ENCODE assay signal across 1 cellular context in genomic region chr19:860481-861098, GRCh38.
TF ChIP-seq lines count a peak whose summit lies in the region.

No MANE protein-coding gene starts in this region.

TF ChIP-seq in K562, 482 proteins besides CTCF, POLR2A, EP300 and RAD21 (continued from another document and continues in another):
- TF ChIP-seq, protein P1, sequence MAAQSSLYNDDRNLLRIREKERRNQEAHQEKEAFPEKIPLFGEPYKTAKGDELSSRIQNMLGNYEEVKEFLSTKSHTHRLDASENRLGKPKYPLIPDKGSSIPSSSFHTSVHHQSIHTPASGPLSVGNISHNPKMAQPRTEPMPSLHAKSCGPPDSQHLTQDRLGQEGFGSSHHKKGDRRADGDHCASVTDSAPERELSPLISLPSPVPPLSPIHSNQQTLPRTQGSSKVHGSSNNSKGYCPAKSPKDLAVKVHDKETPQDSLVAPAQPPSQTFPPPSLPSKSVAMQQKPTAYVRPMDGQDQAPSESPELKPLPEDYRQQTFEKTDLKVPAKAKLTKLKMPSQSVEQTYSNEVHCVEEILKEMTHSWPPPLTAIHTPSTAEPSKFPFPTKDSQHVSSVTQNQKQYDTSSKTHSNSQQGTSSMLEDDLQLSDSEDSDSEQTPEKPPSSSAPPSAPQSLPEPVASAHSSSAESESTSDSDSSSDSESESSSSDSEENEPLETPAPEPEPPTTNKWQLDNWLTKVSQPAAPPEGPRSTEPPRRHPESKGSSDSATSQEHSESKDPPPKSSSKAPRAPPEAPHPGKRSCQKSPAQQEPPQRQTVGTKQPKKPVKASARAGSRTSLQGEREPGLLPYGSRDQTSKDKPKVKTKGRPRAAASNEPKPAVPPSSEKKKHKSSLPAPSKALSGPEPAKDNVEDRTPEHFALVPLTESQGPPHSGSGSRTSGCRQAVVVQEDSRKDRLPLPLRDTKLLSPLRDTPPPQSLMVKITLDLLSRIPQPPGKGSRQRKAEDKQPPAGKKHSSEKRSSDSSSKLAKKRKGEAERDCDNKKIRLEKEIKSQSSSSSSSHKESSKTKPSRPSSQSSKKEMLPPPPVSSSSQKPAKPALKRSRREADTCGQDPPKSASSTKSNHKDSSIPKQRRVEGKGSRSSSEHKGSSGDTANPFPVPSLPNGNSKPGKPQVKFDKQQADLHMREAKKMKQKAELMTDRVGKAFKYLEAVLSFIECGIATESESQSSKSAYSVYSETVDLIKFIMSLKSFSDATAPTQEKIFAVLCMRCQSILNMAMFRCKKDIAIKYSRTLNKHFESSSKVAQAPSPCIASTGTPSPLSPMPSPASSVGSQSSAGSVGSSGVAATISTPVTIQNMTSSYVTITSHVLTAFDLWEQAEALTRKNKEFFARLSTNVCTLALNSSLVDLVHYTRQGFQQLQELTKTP (IDR thresholded peaks at IDR 0.05; ENCODE audit: low read depth in 1 of 2, partially characterized antibody in 2 of 2): no peak
- TF ChIP-seq ZSCAN29 (IDR thresholded peaks at IDR 0.05) (no peak), ZNF589 (CRISPR knock-in tag; IDR thresholded peaks at IDR 0.05; ENCODE audit: low read depth) (no peak), ZBTB12 (CRISPR knock-in tag; IDR thresholded peaks at IDR 0.05) (no peak), POLR3A (IDR thresholded peaks at IDR 0.05; ENCODE audit: borderline replicate concordance, extremely low read depth, insufficient read depth, insufficient read length) (no peak), CCNT2 (IDR thresholded peaks at IDR 0.05; ENCODE audit: borderline replicate concordance, extremely low read depth, insufficient read length, low read depth, low read length) (peak; percentile 79), NFIX (CRISPR knock-in tag; IDR thresholded peaks at IDR 0.05; ENCODE audit: low read depth) (no peak), FOXP1 (CRISPR knock-in tag; IDR thresholded peaks at IDR 0.05) (peak; percentile 63; the same call in 1 of the 2 replicates), ZNF277 (CRISPR knock-in tag; IDR thresholded peaks at IDR 0.05; ENCODE audit: borderline replicate concordance) (no peak), ZNF395 (CRISPR knock-in tag; IDR thresholded peaks at IDR 0.05) (no peak), ZNF668 (CRISPR knock-in tag; IDR thresholded peaks at IDR 0.05) (no peak), CUX1 (CRISPR knock-in tag; IDR thresholded peaks at IDR 0.05) (no peak), ZNF609 (CRISPR knock-in tag; IDR thresholded peaks at IDR 0.05; ENCODE audit: borderline replicate concordance) (no peak), BHLHE40 (IDR thresholded peaks at IDR 0.05; ENCODE audit: low read length) (peak; percentile 73), SMARCC2 (IDR thresholded peaks at IDR 0.05; ENCODE audit: low read depth) (no peak), BDP1 (IDR thresholded peaks at IDR 0.05; ENCODE audit: insufficient read depth, insufficient read length) (no peak), RBM15 (IDR thresholded peaks at IDR 0.05; ENCODE audit: insufficient read depth, low read length) (no peak), ZNF224 (CRISPR knock-in tag; IDR thresholded peaks at IDR 0.05) (no peak), TRIM28 (IDR thresholded peaks at IDR 0.05) (no peak), POLR3G (IDR thresholded peaks at IDR 0.05; ENCODE audit: extremely low read depth, insufficient read length, insufficient replicate concordance) (no peak), ZKSCAN1 (IDR thresholded peaks at IDR 0.05; ENCODE audit: low read depth, low read length) (no peak), ZNF384 (IDR thresholded peaks at IDR 0.05; ENCODE audit: low read depth, low read length) (no peak), LARP7 (IDR thresholded peaks at IDR 0.05) (0 out of 2 replicates have a peak, but pooled peaks have one; percentile 34), NELFE (IDR thresholded peaks at IDR 0.05; ENCODE audit: insufficient read depth, insufficient read length) (no peak), ZNF407 (IDR thresholded peaks at IDR 0.05; ENCODE audit: low read depth) (no peak), SMC3 (conservative IDR thresholded peaks at IDR 0.05; ENCODE audit: insufficient read depth, low read depth, low read length) (no peak), SREBF2 (CRISPR knock-in tag; IDR thresholded peaks at IDR 0.05) (no peak), NUFIP1 (IDR thresholded peaks at IDR 0.05; ENCODE audit: partially characterized antibody) (no peak)
